Comparison of ENCODE assay signal across 14 cellular contexts in the genomic region with DNA sequence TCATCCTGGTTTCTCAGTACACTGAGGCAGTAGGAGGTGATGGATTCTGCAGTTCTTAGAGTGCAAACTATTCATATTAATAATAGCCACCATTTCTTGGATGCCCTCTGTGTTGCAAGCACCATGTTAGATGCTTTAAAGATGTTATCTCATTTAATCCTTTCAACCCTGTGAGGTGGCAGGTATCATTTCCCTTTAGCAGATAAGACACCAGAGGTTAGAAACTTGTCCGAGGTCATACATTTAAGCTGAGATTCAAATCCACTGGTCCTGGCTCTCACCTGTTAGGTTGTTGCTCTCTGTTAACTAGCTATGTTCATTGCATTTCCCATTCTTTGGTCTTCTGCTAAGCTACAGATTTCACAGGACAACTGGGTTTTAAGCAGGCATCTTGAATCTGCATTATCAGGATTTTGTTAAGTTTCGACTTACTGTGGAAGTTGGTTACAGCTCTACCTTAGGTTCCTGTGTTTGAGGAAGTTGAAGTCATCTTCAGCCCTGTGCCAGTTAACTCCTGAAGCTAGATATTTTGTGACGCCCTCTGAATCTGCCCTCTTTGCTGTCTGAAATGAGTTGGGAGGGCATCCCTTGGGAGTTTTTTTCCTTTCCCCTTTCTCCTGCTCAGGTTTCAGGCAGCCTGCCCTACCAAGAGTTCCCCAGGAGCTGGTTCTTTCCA. TPM values are rescaled to one million over a fixed set of nuclear protein-coding genes. Genes with fewer than 3 reads are reported as not detected.
DNase-seq lines count a peak whose midpoint lies in the region; ATAC-seq and TF ChIP-seq lines count a peak whose summit lies in the region.
"Had no signal": no experiment of that assay in that cellular context is flagged by ENCODE, and none has a peak within 500 bp of the region (broad histone marks: within the 10 kb centered on the region; RNA-seq: fewer than 3 reads in every experiment).

No MANE protein-coding gene starts in this region.

- H3K9me3 Mint-ChIP-seq in activated T-cell treated with anti-CD3 and anti-CD28 coated beads, Interleukin-2, amount 50 U/mL, for 24 hours, result no peaks in the 10 kb centered on the region
- H3K9me3 Mint-ChIP-seq in activated B cell treated with CpG ODN at 0.5 μM for 24 hours, result no peaks in the 10 kb centered on the region
- peaks cover 0 to 2% of the 10 kb centered on the region in 2 donors for H3K9me3 Mint-ChIP-seq in stimulated activated naive B cell treated with anti-CD40 and anti-IgM and Interleukin-4, amounts not matched to agents 10 μg/mL and 1 μg/mL and 100 μg/mL, for 72 hours
- H3K9me3 Mint-ChIP-seq: mesothelial cell of epicardium had no signal

- H3K4me1 Mint-ChIP-seq in activated T-cell treated with anti-CD3 and anti-CD28 coated beads, Interleukin-2, amount 50 U/mL, for 24 hours (ENCODE audit: low read depth), result peaks cover 88% of the 10 kb centered on the region
- H3K4me1 Mint-ChIP-seq in activated B cell treated with CpG ODN at 0.5 μM for 24 hours, result peaks cover 64% of the 10 kb centered on the region
- peaks cover 42 to 85% of the 10 kb centered on the region in 2 donors for H3K4me1 Mint-ChIP-seq in stimulated activated naive B cell treated with anti-CD40 and anti-IgM and Interleukin-4, amounts not matched to agents 10 μg/mL and 1 μg/mL and 100 μg/mL, for 72 hours

- DNase-seq in activated T-cell treated with anti-CD3 and anti-CD28 coated beads, Interleukin-2, amount 50 U/mL, for 24 hours, result no peak
- DNase-seq in activated T-cell treated with anti-CD3 and anti-CD28 coated beads, Interleukin-2, amount 50 U/mL, for 1 hour, result no peak
- DNase-seq in activated B cell treated with CpG ODN at 0.5 μM for 24 hours (no peak), iPS-NIHi7 (ENCODE audit: extremely low spot score) (no peak), NK-92 (lab: John Stamatoyannopoulos, UW; ENCODE audit: unreplicated experiment) (no peak), NCI-H446 (lab: John Stamatoyannopoulos, UW) (no peak)
- DNase-seq in stimulated activated naive B cell treated with anti-CD40 and anti-IgM and Interleukin-4, amounts not matched to agents 10 μg/mL and 1 μg/mL and 100 μg/mL, for 72 hours, result no peak
- DNase-seq: activated CD4-positive, alpha-beta T cell treated with anti-CD3 and anti-CD28 coated beads, Interleukin-2, amount 50 U/mL, for 48 hours; DMS79 treated with DMSO at 0.1 percent for 48 hours; uterus had no signal

- no peak overlapping the region for H3K4me3 ChIP-seq in HEK293 (ENCODE audit: low read depth, low read length)
- H3K4me3 ChIP-seq: prostate gland, uterus had no signal

- H3K9me3 ChIP-seq in HEK293 (ENCODE audit: control insufficient read depth, insufficient read depth, low read depth, low read length), result no peaks in the 10 kb centered on the region
- H3K9me3 ChIP-seq: prostate gland, uterus had no signal

- H3K4me1 ChIP-seq in HEK293 (ENCODE audit: control insufficient read depth, insufficient read depth, low read length), result peaks cover 38% of the 10 kb centered on the region
- H3K4me1 ChIP-seq: prostate gland had no signal

- H3K27ac Mint-ChIP-seq in activated T-cell treated with anti-CD3 and anti-CD28 coated beads, Interleukin-2, amount 50 U/mL, for 24 hours, result peak overlapping the region; percentile 83
- peak overlapping the region; percentile 85 for H3K27ac Mint-ChIP-seq in activated B cell treated with CpG ODN at 0.5 μM for 24 hours
- peak overlapping the region; percentile 80 for H3K27ac Mint-ChIP-seq in stimulated activated naive B cell treated with anti-CD40 and anti-IgM and Interleukin-4, amounts not matched to agents 10 μg/mL and 1 μg/mL and 100 μg/mL, for 72 hours
- H3K27ac Mint-ChIP-seq: mesothelial cell of epicardium had no signal

- CTCF ChIA-PET in HEK293 (lab: Yijun Ruan, JAX), result interaction anchor here (0.8 to 1.5 kb wide), 5 partner anchors 9 to 56 kb away, joined by 3 to 9 read pairs (median 5); no protein-coding TSS in a partner anchor
- CTCF ChIA-PET in activated B cell treated with CpG ODN at 0.5 μM for 24 hours (lab: Charles Lee), result interaction anchor here (0.6 to 1.1 kb wide), 4 partner anchors 34 to 256 kb away, joined by 3 to 4 read pairs (median 3); no protein-coding TSS in a partner anchor

- POLR2A ChIA-PET in HEK293 (lab: Yijun Ruan, JAX), result no interaction called here
- POLR2A ChIA-PET in activated B cell treated with CpG ODN at 0.5 μM for 24 hours (lab: Charles Lee), result interaction anchor here (0.7 to 2.1 kb wide), 5 partner anchors 9 to 357 kb away, joined by 3 to 7 read pairs (median 5); no protein-coding TSS in a partner anchor

- ATAC-seq in activated B cell treated with CpG ODN at 0.5 μM for 24 hours (ENCODE audit: low read depth), result peak; percentile 50
- ATAC-seq in stimulated activated naive B cell treated with anti-CD40 and anti-IgM and Interleukin-4, amounts not matched to agents 10 μg/mL and 1 μg/mL and 100 μg/mL, for 72 hours (replicated peaks), result peak; percentile 60 to 71
- ATAC-seq: Panc1 had no signal

- no peak for TF ChIP-seq CTCF in HEK293 (tag by site-specific recombination; IDR thresholded peaks at IDR 0.05)
- no peak for TF ChIP-seq CTCF in activated B cell treated with CpG ODN at 0.5 μM for 24 hours (IDR thresholded peaks at IDR 0.05)

- H3K36me3 Mint-ChIP-seq in activated T-cell treated with anti-CD3 and anti-CD28 coated beads, Interleukin-2, amount 50 U/mL, for 24 hours (ENCODE audit: low read depth), result no peaks in the 10 kb centered on the region
- H3K36me3 Mint-ChIP-seq in activated B cell treated with CpG ODN at 0.5 μM for 24 hours (ENCODE audit: low read depth), result no peaks in the 10 kb centered on the region
- no peaks in the 10 kb centered on the region for H3K36me3 Mint-ChIP-seq in stimulated activated naive B cell treated with anti-CD40 and anti-IgM and Interleukin-4, amounts not matched to agents 10 μg/mL and 1 μg/mL and 100 μg/mL, for 72 hours

- H3K4me3 Mint-ChIP-seq in activated T-cell treated with anti-CD3 and anti-CD28 coated beads, Interleukin-2, amount 50 U/mL, for 24 hours, result no peak overlapping the region
- peak overlapping the region; percentile 29 for H3K4me3 Mint-ChIP-seq in activated B cell treated with CpG ODN at 0.5 μM for 24 hours
- peak overlapping the region; percentile 14 to 70 for H3K4me3 Mint-ChIP-seq in stimulated activated naive B cell treated with anti-CD40 and anti-IgM and Interleukin-4, amounts not matched to agents 10 μg/mL and 1 μg/mL and 100 μg/mL, for 72 hours
- H3K4me3 Mint-ChIP-seq: mesothelial cell of epicardium had no signal

- intact Hi-C loops in activated B cell treated with CpG ODN at 0.5 μM for 24 hours (cut with micrococcal nuclease), result no loop called here

- no peak overlapping the region for H3K27ac ChIP-seq in HEK293 (ENCODE audit: extremely low read depth, low read depth, low read length)
- H3K27ac ChIP-seq: prostate gland, uterus had no signal

- H3K27me3 Mint-ChIP-seq in activated T-cell treated with anti-CD3 and anti-CD28 coated beads, Interleukin-2, amount 50 U/mL, for 24 hours, result no peaks in the 10 kb centered on the region
- H3K27me3 Mint-ChIP-seq in activated B cell treated with CpG ODN at 0.5 μM for 24 hours, result no peaks in the 10 kb centered on the region
- no peaks in the 10 kb centered on the region for H3K27me3 Mint-ChIP-seq in stimulated activated naive B cell treated with anti-CD40 and anti-IgM and Interleukin-4, amounts not matched to agents 10 μg/mL and 1 μg/mL and 100 μg/mL, for 72 hours

- no peaks in the 10 kb centered on the region for H3K36me3 ChIP-seq in HEK293 (ENCODE audit: control insufficient read depth in 2 of 2, insufficient read depth in 1 of 2, low read length in 2 of 2)
- H3K36me3 ChIP-seq: prostate gland, uterus had no signal

TF ChIP-seq in HEK293, 187 proteins besides CTCF, POLR2A, EP300 and RAD21:
- TF ChIP-seq SP2 (tag by site-specific recombination; IDR thresholded peaks at IDR 0.05) (no peak), ZNF664 (tag by site-specific recombination; IDR thresholded peaks at IDR 0.05) (peak; percentile 36; the same call in 1 of the 2 replicates), ZBTB48 (tag by site-specific recombination; IDR thresholded peaks at IDR 0.05) (peak; percentile 47; the same call in 1 of the 2 replicates)
- TF ChIP-seq, protein P1, sequence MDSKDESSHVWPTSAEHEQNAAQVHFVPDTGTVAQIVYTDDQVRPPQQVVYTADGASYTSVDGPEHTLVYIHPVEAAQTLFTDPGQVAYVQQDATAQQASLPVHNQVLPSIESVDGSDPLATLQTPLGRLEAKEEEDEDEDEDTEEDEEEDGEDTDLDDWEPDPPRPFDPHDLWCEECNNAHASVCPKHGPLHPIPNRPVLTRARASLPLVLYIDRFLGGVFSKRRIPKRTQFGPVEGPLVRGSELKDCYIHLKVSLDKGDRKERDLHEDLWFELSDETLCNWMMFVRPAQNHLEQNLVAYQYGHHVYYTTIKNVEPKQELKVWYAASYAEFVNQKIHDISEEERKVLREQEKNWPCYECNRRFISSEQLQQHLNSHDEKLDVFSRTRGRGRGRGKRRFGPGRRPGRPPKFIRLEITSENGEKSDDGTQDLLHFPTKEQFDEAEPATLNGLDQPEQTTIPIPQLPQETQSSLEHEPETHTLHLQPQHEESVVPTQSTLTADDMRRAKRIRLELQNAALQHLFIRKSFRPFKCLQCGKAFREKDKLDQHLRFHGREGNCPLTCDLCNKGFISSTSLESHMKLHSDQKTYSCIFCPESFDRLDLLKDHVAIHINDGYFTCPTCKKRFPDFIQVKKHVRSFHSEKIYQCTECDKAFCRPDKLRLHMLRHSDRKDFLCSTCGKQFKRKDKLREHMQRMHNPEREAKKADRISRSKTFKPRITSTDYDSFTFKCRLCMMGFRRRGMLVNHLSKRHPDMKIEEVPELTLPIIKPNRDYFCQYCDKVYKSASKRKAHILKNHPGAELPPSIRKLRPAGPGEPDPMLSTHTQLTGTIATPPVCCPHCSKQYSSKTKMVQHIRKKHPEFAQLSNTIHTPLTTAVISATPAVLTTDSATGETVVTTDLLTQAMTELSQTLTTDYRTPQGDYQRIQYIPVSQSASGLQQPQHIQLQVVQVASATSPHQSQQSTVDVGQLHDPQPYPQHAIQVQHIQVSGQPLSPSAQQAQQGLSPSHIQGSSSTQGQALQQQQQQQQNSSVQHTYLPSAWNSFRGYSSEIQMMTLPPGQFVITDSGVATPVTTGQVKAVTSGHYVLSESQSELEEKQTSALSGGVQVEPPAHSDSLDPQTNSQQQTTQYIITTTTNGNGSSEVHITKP (tag by site-specific recombination; IDR thresholded peaks at IDR 0.05), result 0 out of 2 replicates have a peak, but pooled peaks have one; percentile 13

RNA-seq across cellular contexts. Expression of a gene that starts 6.4 kb away (rescaled TPM):
- 25.1 and 32.3 TPM in 2 replicates for total RNA-seq in activated B cell treated with CpG ODN at 0.5 μM for 24 hours
